18 cellular contexts compared by ENCODE assay signal in genomic region chr11:2091786-2092463, GRCh38. TPM values are rescaled to one million over a fixed set of nuclear protein-coding genes. Genes with fewer than 3 reads are reported as not detected.
DNase-seq lines count a peak whose midpoint lies in the region; ATAC-seq and TF ChIP-seq lines count a peak whose summit lies in the region.
"Had no signal": no experiment of that assay in that cellular context is flagged by ENCODE, and none has a peak within 500 bp of the region (broad histone marks: within the 10 kb centered on the region; RNA-seq: fewer than 3 reads in every experiment).

No MANE protein-coding gene starts in this region.

- 92% methylated on average over 18 of the region's 18 CpGs for WGBS in sigmoid colon, 2 donors
- WGBS in esophagus muscularis mucosa: 90% methylated on average over 17 of the region's 18 CpGs

- no peak for ATAC-seq in left lobe of liver
- ATAC-seq in GM19328 (IDR thresholded peaks at IDR 0.05; ENCODE audit: unreplicated experiment): no peak
- ATAC-seq: CD8-positive, alpha-beta T cell had no signal

- intact Hi-C loops in cardiac septum (cut with DNase I) (no loop called here), left ventricle myocardium inferior (cut with micrococcal nuclease) (no loop called here), sigmoid colon (cut with DNase I) (no loop called here), esophagus muscularis mucosa (cut with DNase I) (no loop called here)

- H3K36me3 ChIP-seq in left ventricle myocardium inferior (no peaks in the 10 kb centered on the region), sigmoid colon (no peaks in the 10 kb centered on the region), esophagus muscularis mucosa (no peaks in the 10 kb centered on the region)

- TF ChIP-seq POLR2A in sigmoid colon (IDR thresholded peaks at IDR 0.05) (no peak), esophagus muscularis mucosa (IDR thresholded peaks at IDR 0.05; ENCODE audit: low read depth) (no peak)

- H3K4me1 ChIP-seq in left ventricle myocardium inferior (peaks cover 33% of the 10 kb centered on the region), sigmoid colon (peaks cover 0 to 9% (median 5%) of the 10 kb centered on the region in 4 donors), esophagus muscularis mucosa (peaks cover 16 to 27% (median 19%) of the 10 kb centered on the region in 4 donors)

- DNase-seq in cardiac septum (ENCODE audit: low spot score) (peak; percentile 62), left ventricle myocardium inferior (no peak), left lobe of liver (ENCODE audit: low spot score) (peak; percentile 41), sigmoid colon (peak; percentile 40), NCI-H526 (lab: John Stamatoyannopoulos, UW) (no peak), esophagus muscularis mucosa (ENCODE audit: extremely low spot score) (no peak)
- DNase-seq: CD8-positive, alpha-beta T cell; DND-41; GF-D8; HFFc6; NCI-H1092; NCI-H1694; NCI-H2107; NCI-H345; PC-9; Right ventricle myocardium superior had no signal

- no peak for TF ChIP-seq EP300 in sigmoid colon (IDR thresholded peaks at IDR 0.05)
- TF ChIP-seq EP300 in esophagus muscularis mucosa (IDR thresholded peaks at IDR 0.05): no peak

- H3K4me3 ChIP-seq in left ventricle myocardium inferior: no peak overlapping the region
- no peak overlapping the region for H3K4me3 ChIP-seq in sigmoid colon
- H3K4me3 ChIP-seq in esophagus muscularis mucosa: no peak overlapping the region
- H3K4me3 ChIP-seq: PC-9 had no signal

- peaks cover 3% of the 10 kb centered on the region for H3K27me3 ChIP-seq in left ventricle myocardium inferior (ENCODE audit: low read depth)
- no peaks in the 10 kb centered on the region for H3K27me3 ChIP-seq in sigmoid colon
- peaks cover 0 to 23% (median 0%) of the 10 kb centered on the region in 4 donors for H3K27me3 ChIP-seq in esophagus muscularis mucosa

- TF ChIP-seq CTCF in left ventricle myocardium inferior (IDR thresholded peaks at IDR 0.05; ENCODE audit: borderline replicate concordance): no peak
- TF ChIP-seq CTCF in sigmoid colon (IDR thresholded peaks at IDR 0.05): no peak
- no peak for TF ChIP-seq CTCF in esophagus muscularis mucosa (IDR thresholded peaks at IDR 0.05)

- no peak overlapping the region for H3K27ac ChIP-seq in left ventricle myocardium inferior (replicated peaks)
- no peak overlapping the region for H3K27ac ChIP-seq in sigmoid colon
- no peak overlapping the region for H3K27ac ChIP-seq in esophagus muscularis mucosa (replicated peaks in 1 of 4)
- H3K27ac ChIP-seq: KMS-11, PC-9 had no signal

- H3K9me3 ChIP-seq in left ventricle myocardium inferior (replicated peaks) (no peaks in the 10 kb centered on the region), sigmoid colon (no peaks in the 10 kb centered on the region), esophagus muscularis mucosa (no peaks in the 10 kb centered on the region)

RNA-seq across cellular contexts. Expression of gene IGF2, which starts 47.3 kb away (rescaled TPM):
- total RNA-seq in cardiac septum (87.7 TPM), left ventricle myocardium inferior (75.0 TPM), left lobe of liver (254 TPM), sigmoid colon (10 to 100 TPM; 13.9 to 63.1 (median 27.0) TPM), esophagus muscularis mucosa (10 to 100 TPM; 25.5 to 59.6 (median 33.0) TPM)
- 1 to 10 TPM; 1.6 to 7.8 (median 2.4) TPM for polyA plus RNA-seq in sigmoid colon
- total RNA-seq: CD8-positive, alpha-beta T cell had no signal

Comparison
In these comparisons a context has a peak if more than half of its experiments do, and no peak if none do; other contexts are left out.
1. DNase-seq: peak in cardiac septum (single experiment), left lobe of liver (single experiment) and sigmoid colon (single experiment); none in left ventricle myocardium inferior (single experiment), NCI-H526 (0 of 2) and esophagus muscularis mucosa (single experiment).